ENCODE assay signal across 1 cellular context in genomic region chr17:30992551-30992950, GRCh38.
TF ChIP-seq lines count a peak whose summit lies in the region.

No MANE protein-coding gene starts in this region.

TF ChIP-seq in H1, 55 proteins besides CTCF, POLR2A, EP300 and RAD21:
- TF ChIP-seq GTF2F1 (IDR thresholded peaks at IDR 0.05; ENCODE audit: borderline replicate concordance, low read depth, low read length) (no peak), NANOG (IDR thresholded peaks at IDR 0.05; ENCODE audit: insufficient read depth, low read depth, low read length, poor library complexity, severe bottlenecking) (no peak), ATF3 (IDR thresholded peaks at IDR 0.05; ENCODE audit: insufficient read depth, low read depth, low read length) (no peak), BCL11A (IDR thresholded peaks at IDR 0.05; ENCODE audit: low read depth in 2 of 2, low read length in 2 of 2) (no peak), USF2 (IDR thresholded peaks at IDR 0.05; ENCODE audit: low read length) (no peak), YY1 (IDR thresholded peaks at IDR 0.05; ENCODE audit: low read depth, low read length) (no peak), SP2 (IDR thresholded peaks at IDR 0.05; ENCODE audit: low read length) (no peak), TAF1 (IDR thresholded peaks at IDR 0.05; ENCODE audit: low read depth, low read length) (no peak)
